ENCODE assay signal across 1 cellular context in genomic region chr3:28268989-28269388, GRCh38.
TF ChIP-seq lines count a peak whose summit lies in the region.

No MANE protein-coding gene starts in this region.

TF ChIP-seq in A549, 52 proteins besides CTCF, POLR2A, EP300 and RAD21 (continued from another document):
- TF ChIP-seq REST (IDR thresholded peaks at IDR 0.05), result no peak
